8 cellular contexts compared by ENCODE assay signal in genomic region chrX:57592159-57592893, GRCh38. TPM values are rescaled to one million over a fixed set of nuclear protein-coding genes. Genes with fewer than 3 reads are reported as not detected.
A peak's percentile ranks its signal among the peaks of the same experiment; 100 is the strongest.
DNase-seq lines count a peak whose midpoint lies in the region; ATAC-seq and TF ChIP-seq lines count a peak whose summit lies in the region.
"Not testable (repeated sequence)": the region's sequence is repeated elsewhere in the genome, so short reads cannot be mapped to it uniquely, and the experiment has no call there.

No MANE protein-coding gene starts in this region.

- H3K4me1 Mint-ChIP-seq in glutamatergic neuron (ENCODE audit: low read depth, unreplicated experiment) = peaks cover 13% of the 10 kb centered on the region
- peaks cover 32 to 33% of the 10 kb centered on the region in 2 donors for H3K4me1 Mint-ChIP-seq in natural killer cell

- H3K36me3 ChIP-seq in GM23248 (ENCODE audit: low read depth); SU-DHL-6 (ENCODE audit: low read length); adipocyte (ENCODE audit: control insufficient read depth, insufficient read depth, low read length, severe bottlenecking): not testable (repeated sequence)

- 0% methylated on average over 14 to 17 of the region's 84 CpGs for WGBS in GM23248 (ENCODE audit: low coverage in 1 of 2, low lambda C conversion rate in 2 of 2, missing lambda C conversion rate in 2 of 2), 2 experiments

- TF ChIP-seq CTCF in SU-DHL-6 (IDR thresholded peaks at IDR 0.05; ENCODE audit: insufficient read depth, low read length, poor library complexity, severe bottlenecking); glutamatergic neuron (IDR thresholded peaks at IDR 0.05; ENCODE audit: partially characterized antibody, unreplicated experiment); natural killer cell (IDR thresholded peaks at IDR 0.05): not testable (repeated sequence)

- H3K27ac ChIP-seq in GM23248 (peak overlapping the region; percentile 81), SU-DHL-6 (ENCODE audit: low read depth, low read length) (peak overlapping the region; percentile 29; the same call in 1 of the 2 replicates), substantia nigra (ENCODE audit: low read depth, low read length, poor library complexity, severe bottlenecking) (peak overlapping the region; percentile 55)

- H3K27me3 ChIP-seq in GM23248 (replicated peaks; ENCODE audit: insufficient read depth); SU-DHL-6 (ENCODE audit: low read length); adipocyte (replicated peaks; ENCODE audit: control insufficient read depth, insufficient read depth, low read length): not testable (repeated sequence)

- in situ Hi-C loops in GM23248 (cut with MboI) = loop anchor here (25.0 kb wide), 1 partner anchor 320 kb away; the partner anchor contains the start of gene ZXDA

- H3K4me3 ChIP-seq in GM08714 (ENCODE audit: low read length) = peak overlapping the region; percentile 68; the same call in 1 of the 2 replicates
- H3K4me3 ChIP-seq in GM23248 = peak overlapping the region; percentile 75
- H3K4me3 ChIP-seq in SU-DHL-6 (ENCODE audit: insufficient read depth, low read length, poor library complexity, severe bottlenecking) = peak overlapping the region; percentile 51
- H3K4me3 ChIP-seq in adipocyte (ENCODE audit: low read length) = peak overlapping the region; percentile 76

- peaks cover 29% of the 10 kb centered on the region for H3F3A ChIP-seq in GM23248 (ENCODE audit: insufficient read depth)
- not testable (repeated sequence) for H3F3A ChIP-seq in SU-DHL-6 (ENCODE audit: insufficient read depth)

- not testable (repeated sequence) for H3K9me2 ChIP-seq in GM23248 (ENCODE audit: insufficient read depth); SU-DHL-6 (replicated peaks; ENCODE audit: insufficient read depth, low read length)

- H3K9ac ChIP-seq in GM23248 = peak overlapping the region; percentile 95
- peak overlapping the region; percentile 53 for H3K9ac ChIP-seq in SU-DHL-6 (ENCODE audit: low read length)
- H3K9ac ChIP-seq in adipocyte (ENCODE audit: low read length) = peak overlapping the region; percentile 81

- H4K20me1 ChIP-seq in GM23248 (ENCODE audit: insufficient read depth); SU-DHL-6 (ENCODE audit: low read depth, low read length): not testable (repeated sequence)

- DNase-seq in GM23248 = peak; percentile 40
- peak; percentile 34 for DNase-seq in HK-2 (ENCODE audit: unreplicated experiment)
- peak; percentile 37 for DNase-seq in adipocyte (ENCODE audit: low read depth)
- DNase-seq in glutamatergic neuron = peak; percentile 47
- DNase-seq in natural killer cell = peak; percentile 45
- peak in 31 of 49 donors; percentile 1 to 68 (median 32) for DNase-seq in substantia nigra (lab: John Stamatoyannopoulos, UW)

- peak overlapping the region; percentile 61 for H3K4me2 ChIP-seq in GM23248 (ENCODE audit: unreplicated experiment)
- H3K4me2 ChIP-seq in SU-DHL-6 (ENCODE audit: low read depth, low read length, poor library complexity, severe bottlenecking) = peak overlapping the region; percentile 44

- not testable (repeated sequence) for H3K9me3 Mint-ChIP-seq in glutamatergic neuron (ENCODE audit: unreplicated experiment); natural killer cell

- not testable (repeated sequence) for H3K36me3 Mint-ChIP-seq in glutamatergic neuron (ENCODE audit: unreplicated experiment); natural killer cell

- H3K27ac Mint-ChIP-seq in glutamatergic neuron (ENCODE audit: unreplicated experiment) = not testable (repeated sequence)
- peak overlapping the region; percentile 84 to 89 for H3K27ac Mint-ChIP-seq in natural killer cell

- H3K27me3 Mint-ChIP-seq in glutamatergic neuron (ENCODE audit: unreplicated experiment); natural killer cell (ENCODE audit: low read depth in 2 of 2): not testable (repeated sequence)

- H3K79me2 ChIP-seq in GM23248 (ENCODE audit: insufficient read depth) (peaks cover 10% of the 10 kb centered on the region), SU-DHL-6 (ENCODE audit: insufficient read depth, low read length) (peaks cover 28% of the 10 kb centered on the region)

- H3K4me3 Mint-ChIP-seq in glutamatergic neuron (ENCODE audit: unreplicated experiment) = not testable (repeated sequence)
- peak overlapping the region; percentile 61 for H3K4me3 Mint-ChIP-seq in natural killer cell

- intact Hi-C loops in natural killer cell (cut with micrococcal nuclease) = not testable (repeated sequence)

- not testable (repeated sequence) for H3K9me3 ChIP-seq in GM23248 (ENCODE audit: low read depth); SU-DHL-6 (ENCODE audit: insufficient read depth, low read length); adipocyte (ENCODE audit: control insufficient read depth, low read length)

- H3K4me1 ChIP-seq in GM23248 (ENCODE audit: insufficient read depth) (peaks cover 33% of the 10 kb centered on the region), adipocyte (ENCODE audit: control insufficient read depth, insufficient read depth, low read length) (peaks cover 26% of the 10 kb centered on the region)

- ATAC-seq in natural killer cell = peak; percentile 73 to 86 (median 79)

- H2AFZ ChIP-seq in GM23248 = peak overlapping the region; percentile 56; the same call in 1 of the 2 replicates
- H2AFZ ChIP-seq in SU-DHL-6 (ENCODE audit: low read depth, low read length, severe bottlenecking) = not testable (repeated sequence)

RNA-seq across cellular contexts. Expression of gene ZXDB, which starts 0.5 kb away (rescaled TPM):
- 8.3 and 8.7 TPM in 2 replicates for total RNA-seq in GM23248 (2014; rRNA removed; shearing (Covaris generic))
- 1.5 and 1.7 TPM in 2 replicates for polyA plus RNA-seq in GM23248 (2016; fragmentation: Nextera tagmentation; extraction: Ambion mirVana)
- total RNA-seq in glutamatergic neuron (ENCODE audit: unreplicated experiment) = 4.9 TPM
- total RNA-seq in natural killer cell = 10 to 100 TPM; 16.2 to 18.0 (median 17.7) TPM

Comparison
In these comparisons a context has a peak if more than half of its experiments do, and no peak if none do; other contexts are left out.
1. Peak in every context shown above with its lines: DNase-seq, ATAC-seq, H3K4me3 ChIP-seq and H3K27ac ChIP-seq.
2. H3K27ac ChIP-seq: peak in every context shown above with its lines; median percentile 81 in GM23248; 55 in substantia nigra; 29 in SU-DHL-6.